Comparison of ENCODE assay signal across 30 cellular contexts in the genomic region with DNA sequence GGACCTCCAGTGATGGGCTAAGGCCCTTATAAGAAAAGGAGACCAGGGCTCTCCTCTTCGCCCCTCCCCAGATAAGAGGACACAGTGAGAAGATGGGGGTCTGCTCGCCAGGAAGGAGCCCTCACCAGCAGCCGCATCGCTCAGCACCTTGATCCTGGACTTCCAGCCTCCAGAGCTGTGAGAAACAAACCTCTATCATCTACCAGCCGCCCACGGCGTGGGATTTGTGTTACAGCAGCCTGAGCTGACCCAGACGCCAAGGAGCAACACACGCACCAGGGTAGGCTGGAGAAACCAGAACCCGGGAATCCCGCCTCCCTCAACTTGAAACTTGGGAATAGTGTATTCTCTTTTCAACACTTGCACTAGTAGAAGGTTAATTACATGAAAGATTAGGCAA. TPM values are rescaled to one million over a fixed set of nuclear protein-coding genes. Genes with fewer than 3 reads are reported as not detected.
A peak's percentile ranks its signal among the peaks of the same experiment; 100 is the strongest.
DNase-seq lines count a peak whose midpoint lies in the region; ATAC-seq, FAIRE-seq and TF ChIP-seq lines count a peak whose summit lies in the region.
"Had no signal": no experiment of that assay in that cellular context is flagged by ENCODE, and none has a peak within 500 bp of the region (broad histone marks: within the 10 kb centered on the region; RNA-seq: fewer than 3 reads in every experiment).

No MANE protein-coding gene starts in this region.

- H3K27ac ChIP-seq in HEK293 (ENCODE audit: extremely low read depth, low read depth, low read length): no peak overlapping the region
- H3K27ac ChIP-seq in HepG2 (ENCODE audit: extremely low read length, insufficient read depth, low read length): no peak overlapping the region
- no peak overlapping the region for H3K27ac ChIP-seq in spleen
- H3K27ac ChIP-seq: BLaER1 treated with 17β-estradiol and CSF1 and Interleukin-3, amounts not matched to agents 10 nM and 100 nM; GM23248; SJSA1 had no signal

- H3K9me3 Mint-ChIP-seq in CD14-positive monocyte: peaks cover 0 to 3% (median 0%) of the 10 kb centered on the region in 7 donors
- H3K9me3 Mint-ChIP-seq in natural killer cell treated with Interleukin-12 subunit alpha and Interleukin-12 subunit beta and Interleukin-15 and Interleukin-18, amount 100 ng/mL, for 72 hours: no peaks in the 10 kb centered on the region
- H3K9me3 Mint-ChIP-seq: CD8-positive, alpha-beta T cell; H9; HFFc6; IgD-negative memory B cell had no signal

- intact Hi-C loops in CD14-positive monocyte (cut with micrococcal nuclease): no loop called here
- intact Hi-C loops in HepG2 (cut with micrococcal nuclease; ENCODE audit: unreplicated experiment): no loop called here
- intact Hi-C loops in spleen (cut with DNase I; ENCODE audit: low total_unique reads): no loop called here

- no peak overlapping the region for H3K4me3 ChIP-seq in HEK293 (ENCODE audit: low read depth, low read length)
- no peak overlapping the region for H3K4me3 ChIP-seq in HepG2 (replicated peaks in 1 of 3; ENCODE audit: insufficient read depth in 1 of 3, low read depth in 2 of 3, low read length in 3 of 3)
- H3K4me3 ChIP-seq in spleen: no peak overlapping the region
- H3K4me3 ChIP-seq: A549; BLaER1 treated with 17β-estradiol and CSF1 and Interleukin-3, amounts not matched to agents 10 nM and 100 nM; GM23248; SJSA1 had no signal

- peaks cover 12% of the 10 kb centered on the region for H3K4me1 Mint-ChIP-seq in CD14-positive monocyte
- H3K4me1 Mint-ChIP-seq in natural killer cell treated with Interleukin-12 subunit alpha and Interleukin-12 subunit beta and Interleukin-15 and Interleukin-18, amount 100 ng/mL, for 72 hours (ENCODE audit: low read depth in 2 of 2): peaks cover 0 to 4% of the 10 kb centered on the region in 2 donors
- H3K4me1 Mint-ChIP-seq: H9 had no signal

- H3K9ac ChIP-seq in HepG2 (ENCODE audit: insufficient read depth, low read depth, low read length): no peak overlapping the region
- H3K9ac ChIP-seq: GM23248 had no signal

- no TSS peak for BruUV-seq in HepG2 (replicated peaks; lab: Mats Ljungman, UMichigan)

- no peak overlapping the region for H3K4me3 Mint-ChIP-seq in CD14-positive monocyte
- H3K4me3 Mint-ChIP-seq in natural killer cell treated with Interleukin-12 subunit alpha and Interleukin-12 subunit beta and Interleukin-15 and Interleukin-18, amount 100 ng/mL, for 72 hours: no peak overlapping the region
- H3K4me3 Mint-ChIP-seq: CD8-positive, alpha-beta T cell; HFFc6; IgD-negative memory B cell had no signal

- no peak for FAIRE-seq in HepG2 (lab: Jason Lieb, UNC)
- FAIRE-seq: A549, GM12892 had no signal

- H3K27me3 ChIP-seq in HepG2 (ENCODE audit: control insufficient read depth in 1 of 2, insufficient read depth in 2 of 2, low read length in 2 of 2) (peaks cover 1 to 81% of the 10 kb centered on the region in 2 experiments), spleen (replicated peaks in 1 of 7) (peaks cover 0 to 33% (median 0%) of the 10 kb centered on the region in 7 donors)
- H3K27me3 ChIP-seq: BLaER1 treated with 17β-estradiol and CSF1 and Interleukin-3, amounts not matched to agents 10 nM and 100 nM had no signal

- H3K9me3 ChIP-seq in HEK293 (ENCODE audit: control insufficient read depth, insufficient read depth, low read depth, low read length) (no peaks in the 10 kb centered on the region), HepG2 (ENCODE audit: low read length) (no peaks in the 10 kb centered on the region), spleen (no peaks in the 10 kb centered on the region)
- H3K9me3 ChIP-seq: A549; BLaER1 treated with 17β-estradiol and CSF1 and Interleukin-3, amounts not matched to agents 10 nM and 100 nM; SJSA1 had no signal

- H2AFZ ChIP-seq in HepG2 (ENCODE audit: low read length): no peak overlapping the region
- H2AFZ ChIP-seq: GM23248 had no signal

- TF ChIP-seq POLR2A in HepG2 (IDR thresholded peaks at IDR 0.05; ENCODE audit: insufficient read depth in 1 of 2, low read depth in 2 of 2, low read length in 2 of 2): no peak
- no peak for TF ChIP-seq POLR2A in spleen (IDR thresholded peaks at IDR 0.05)

- H3K27me3 Mint-ChIP-seq in CD14-positive monocyte (ENCODE audit: low read depth in 3 of 3): peaks cover 1 to 5% (median 2%) of the 10 kb centered on the region in 3 donors
- no peaks in the 10 kb centered on the region for H3K27me3 Mint-ChIP-seq in natural killer cell treated with Interleukin-12 subunit alpha and Interleukin-12 subunit beta and Interleukin-15 and Interleukin-18, amount 100 ng/mL, for 72 hours

- H4K20me1 ChIP-seq in HepG2 (ENCODE audit: insufficient read depth, low read length): no peaks in the 10 kb centered on the region

- ATAC-seq in HepG2 (no peak), HG03439 (IDR thresholded peaks at IDR 0.05; ENCODE audit: unreplicated experiment) (no peak)
- no peak for ATAC-seq in natural killer cell treated with Interleukin-12 subunit alpha and Interleukin-12 subunit beta and Interleukin-15 and Interleukin-18, amount 100 ng/mL, for 72 hours
- ATAC-seq: A549; CD8-positive, alpha-beta T cell; PC-3; Right ventricle myocardium inferior had no signal

- DNase-seq in CD14-positive monocyte (ENCODE audit: low spot score) (peak; percentile 20), HepG2 (ENCODE audit: low spot score) (no peak), spleen (peak; percentile 40), GM20000 (ENCODE audit: low spot score) (no peak)
- DNase-seq in natural killer cell treated with Interleukin-12 subunit alpha and Interleukin-12 subunit beta and Interleukin-15 and Interleukin-18, amount 100 ng/mL, for 72 hours (ENCODE audit: low spot score): no peak
- DNase-seq: AML-193; CD8-positive, alpha-beta T cell; DND-41; GM23248; H9; HFFc6; NCI-H1092; NCI-H1417 treated with DMSO at 0.1 percent for 48 hours; NCI-H1694 treated with DMSO at 0.1 percent for 48 hours; NCI-H2081; NCI-H2171; NCI-H345; NCI-H510A treated with DMSO at 0.1 percent for 48 hours; NCI-H748 treated with DMSO at 0.1 percent for 48 hours; NK-92 treated with Interleukin-12 subunit alpha and Interleukin-12 subunit beta, amount 100 ng/mL, for 24 hours; PC-3 had no signal

- H3K4me1 ChIP-seq in HEK293 (ENCODE audit: control insufficient read depth, insufficient read depth, low read length) (no peaks in the 10 kb centered on the region), HepG2 (ENCODE audit: insufficient read depth, low read length) (peaks cover 37% of the 10 kb centered on the region), spleen (peaks cover 0 to 29% (median 10%) of the 10 kb centered on the region in 6 donors)
- H3K4me1 ChIP-seq: SJSA1 had no signal

- no peak for TF ChIP-seq RAD21 in HepG2 (CRISPR knock-in tag; IDR thresholded peaks at IDR 0.05)

- no peak overlapping the region for H3K4me2 ChIP-seq in HepG2 (ENCODE audit: low read depth, low read length)
- H3K4me2 ChIP-seq: A549; BLaER1 treated with 17β-estradiol and CSF1 and Interleukin-3, amounts not matched to agents 10 nM and 100 nM had no signal

- TF ChIP-seq CTCF in CD14-positive monocyte (IDR thresholded peaks at IDR 0.05): no peak
- TF ChIP-seq CTCF in HEK293 (tag by site-specific recombination; IDR thresholded peaks at IDR 0.05): no peak
- TF ChIP-seq CTCF in HepG2 (CRISPR knock-in tag; IDR thresholded peaks at IDR 0.05): no peak
- no peak for TF ChIP-seq CTCF in spleen (IDR thresholded peaks at IDR 0.05 in 8 of 11, conservative IDR thresholded peaks at IDR 0.05 in 3 of 11)
- no peak for TF ChIP-seq CTCF in GM20000 (IDR thresholded peaks at IDR 0.05; ENCODE audit: extremely low read depth, missing control alignments)

- H3K27ac Mint-ChIP-seq in CD14-positive monocyte: peak overlapping the region in 1 of 7 donors; percentile 14
- H3K27ac Mint-ChIP-seq in natural killer cell treated with Interleukin-12 subunit alpha and Interleukin-12 subunit beta and Interleukin-15 and Interleukin-18, amount 100 ng/mL, for 72 hours: no peak overlapping the region
- H3K27ac Mint-ChIP-seq: CD8-positive, alpha-beta T cell; H9; HFFc6; IgD-negative memory B cell had no signal

- in situ Hi-C loops in HepG2 (cut with HindIII; ENCODE audit: extremely low pct_ligation_motif_present, low pct_unique_long_range_greater_than_20kb): loop anchor here (5.0 kb wide), 1 partner anchor 39 kb away; the partner anchor contains the start of gene PRSS33

- POLR2A ChIA-PET in HEK293 (lab: Yijun Ruan, JAX): no interaction called here
- POLR2A ChIA-PET in HepG2 (lab: Yijun Ruan, JAX): no interaction called here

- no peaks in the 10 kb centered on the region for H3K36me3 Mint-ChIP-seq in CD14-positive monocyte
- H3K36me3 Mint-ChIP-seq in natural killer cell treated with Interleukin-12 subunit alpha and Interleukin-12 subunit beta and Interleukin-15 and Interleukin-18, amount 100 ng/mL, for 72 hours: no peaks in the 10 kb centered on the region
- H3K36me3 Mint-ChIP-seq: CD8-positive, alpha-beta T cell; IgD-negative memory B cell had no signal

- TF ChIP-seq EP300 in HepG2 (IDR thresholded peaks at IDR 0.05; ENCODE audit: low read depth in 2 of 2, low read length in 2 of 2) (no peak), HepG2 (CRISPR knock-in tag; IDR thresholded peaks at IDR 0.05; ENCODE audit: borderline replicate concordance) (no peak)

- CTCF ChIA-PET in HEK293 (lab: Yijun Ruan, JAX): interaction anchor here (0.6 kb wide), 1 partner anchor 78 kb away, joined by 3 read pairs; no protein-coding TSS in a partner anchor
- CTCF ChIA-PET in HepG2 (lab: Yijun Ruan, JAX; ENCODE audit: low intra/inter-chr PET ratio, low total read pairs): no interaction called here

- H3K36me3 ChIP-seq in HEK293 (ENCODE audit: control insufficient read depth in 2 of 2, insufficient read depth in 1 of 2, low read length in 2 of 2): no peaks in the 10 kb centered on the region
- no peaks in the 10 kb centered on the region for H3K36me3 ChIP-seq in HepG2 (replicated peaks in 1 of 2; ENCODE audit: control insufficient read depth in 1 of 2, insufficient read depth in 2 of 2, low read length in 2 of 2)
- H3K36me3 ChIP-seq in spleen: no peaks in the 10 kb centered on the region
- H3K36me3 ChIP-seq: BLaER1 treated with 17β-estradiol and CSF1 and Interleukin-3, amounts not matched to agents 10 nM and 100 nM; SJSA1 had no signal

- 34% methylated on average over 11 of the region's 11 CpGs for WGBS in HepG2 (ENCODE audit: low lambda C conversion rate)
- WGBS in spleen, 5 donors: 83 to 93% (median 87%) methylated on average over 9 to 11 of the region's 11 CpGs

- H3K79me2 ChIP-seq in HepG2 (ENCODE audit: insufficient read depth, low read length): no peaks in the 10 kb centered on the region

RNA-seq across cellular contexts. Expression of gene ZG16B, which starts 4.2 kb away (rescaled TPM):
- 10 to 100 TPM; 11.0 to 12.9 TPM for polyA plus RNA-seq in CD14-positive monocyte
- total RNA-seq in HepG2 (2016; rRNA removed; fragmentation: Illumina TruSeq; extraction: Trizol): 1.5 and 1.8 TPM in 2 replicates
- total RNA-seq in HepG2 (2016; cell fraction: cytosol; rRNA removed; fragmentation: Illumina TruSeq; extraction: Trizol; ENCODE audit: low read depth): 0.97 and 1.4 TPM in 2 replicates
- 0.97 and 1.7 TPM in 2 replicates for total RNA-seq in HepG2 (2016; cell fraction: insoluble cytoplasmic fraction; rRNA removed; fragmentation: Illumina TruSeq; extraction: Trizol)
- total RNA-seq in HepG2 (2016; cell fraction: membrane; rRNA removed; fragmentation: Illumina TruSeq; extraction: Trizol): 2.0 and 2.2 TPM in 2 replicates
- total RNA-seq in HepG2 (2016; cell fraction: nucleus; rRNA removed; fragmentation: Illumina TruSeq; extraction: Trizol): 1.4 and 1.9 TPM in 2 replicates
- 11.3 and 14.3 TPM in 2 replicates for polyA plus RNA-seq in HepG2 (2011; rRNA removed)
- 12.2 and 13.9 TPM in 2 replicates for polyA plus RNA-seq in HepG2 (2011; cell fraction: cytosol; rRNA removed)
- 8.9 and 18.3 TPM in 2 replicates for polyA plus RNA-seq in HepG2 (2011; cell fraction: nucleus; rRNA removed)
- polyA plus RNA-seq in HepG2 (2012): 13.3 and 13.8 TPM in 2 replicates
- polyA plus RNA-seq in HepG2 (2016; cell fraction: cytosol; fragmentation: Illumina TruSeq; extraction: Trizol; ENCODE audit: low read depth): 1.0 and 1.1 TPM in 2 replicates
- 0.84 and 1.1 TPM in 2 replicates for polyA plus RNA-seq in HepG2 (2016; cell fraction: insoluble cytoplasmic fraction; fragmentation: Illumina TruSeq; extraction: Trizol; ENCODE audit: low read depth)
- 1.4 TPM in 2 replicates for polyA plus RNA-seq in HepG2 (2016; cell fraction: membrane; fragmentation: Illumina TruSeq; extraction: Trizol; ENCODE audit: low read depth)
- 2.4 and 4.4 TPM in 2 replicates for polyA plus RNA-seq in HepG2 (2016; cell fraction: nucleus; fragmentation: Illumina TruSeq; extraction: Trizol; ENCODE audit: insufficient read depth, low read depth)
- 4.8 and 6.8 TPM in 2 replicates for polyA minus RNA-seq in HepG2 (2011; rRNA and poly(A)+ RNA removed; ENCODE audit: low replicate concordance)
- polyA minus RNA-seq in HepG2 (2011; cell fraction: cytosol; rRNA and poly(A)+ RNA removed): 2.6 and 3.3 TPM in 2 replicates
- 5.4 and 9.0 TPM in 2 replicates for polyA minus RNA-seq in HepG2 (2011; cell fraction: nucleus; rRNA and poly(A)+ RNA removed)
- total RNA-seq in spleen: 1 to 10 TPM in 5 of 7 donors, under 1 TPM in 1, not detected in 1; 0.79 to 3.8 (median 1.5) TPM
- polyA plus RNA-seq in spleen: 1 to 10 TPM in 2 of 3 donors, under 1 TPM in 1; 0.73 to 1.6 (median 1.5) TPM
- 10 to 100 TPM in 1 of 2 donors, 1 to 10 TPM in 1; 3.8 to 22.1 TPM for total RNA-seq in natural killer cell treated with Interleukin-12 subunit alpha and Interleukin-12 subunit beta and Interleukin-15 and Interleukin-18, amount 100 ng/mL, for 72 hours
- total RNA-seq: CD8-positive, alpha-beta T cell; GM23248; H9 had no signal
- polyA plus RNA-seq: GM23248, IgD-negative memory B cell had no signal

RNA-seq across cellular contexts. Expression of gene PRSS21, which starts 8.9 kb away (rescaled TPM):
- polyA plus RNA-seq in CD14-positive monocyte: 1 to 10 TPM; 2.1 to 3.1 TPM
- total RNA-seq in HepG2 (2016; rRNA removed; fragmentation: Illumina TruSeq; extraction: Trizol): not detected in 2 replicates
- not detected in 2 replicates for total RNA-seq in HepG2 (2016; cell fraction: cytosol; rRNA removed; fragmentation: Illumina TruSeq; extraction: Trizol; ENCODE audit: low read depth)
- not detected in 2 replicates for total RNA-seq in HepG2 (2016; cell fraction: insoluble cytoplasmic fraction; rRNA removed; fragmentation: Illumina TruSeq; extraction: Trizol)
- total RNA-seq in HepG2 (2016; cell fraction: membrane; rRNA removed; fragmentation: Illumina TruSeq; extraction: Trizol): not detected in 2 replicates
- not detected in 2 replicates for total RNA-seq in HepG2 (2016; cell fraction: nucleus; rRNA removed; fragmentation: Illumina TruSeq; extraction: Trizol)
- not detected in 2 replicates for polyA plus RNA-seq in HepG2 (2011; rRNA removed)
- not detected in 2 replicates for polyA plus RNA-seq in HepG2 (2011; cell fraction: cytosol; rRNA removed)
- polyA plus RNA-seq in HepG2 (2011; cell fraction: nucleus; rRNA removed): not detected in 2 replicates
- not detected in 2 replicates for polyA plus RNA-seq in HepG2 (2012)
- not detected in 2 replicates for polyA plus RNA-seq in HepG2 (2016; cell fraction: cytosol; fragmentation: Illumina TruSeq; extraction: Trizol; ENCODE audit: low read depth)
- not detected in 2 replicates for polyA plus RNA-seq in HepG2 (2016; cell fraction: insoluble cytoplasmic fraction; fragmentation: Illumina TruSeq; extraction: Trizol; ENCODE audit: low read depth)
- polyA plus RNA-seq in HepG2 (2016; cell fraction: membrane; fragmentation: Illumina TruSeq; extraction: Trizol; ENCODE audit: low read depth): not detected in 2 replicates
- not detected in 2 replicates for polyA plus RNA-seq in HepG2 (2016; cell fraction: nucleus; fragmentation: Illumina TruSeq; extraction: Trizol; ENCODE audit: insufficient read depth, low read depth)
- 0.32 and 219 TPM in 2 replicates for polyA minus RNA-seq in HepG2 (2011; rRNA and poly(A)+ RNA removed; ENCODE audit: low replicate concordance)
- polyA minus RNA-seq in HepG2 (2011; cell fraction: cytosol; rRNA and poly(A)+ RNA removed): 1.1 TPM in 1 of 2 replicates, not detected in the other
- 0.50 and 0.64 TPM in 2 replicates for polyA minus RNA-seq in HepG2 (2011; cell fraction: nucleus; rRNA and poly(A)+ RNA removed)
- 1 to 10 TPM in 6 of 7 donors, under 1 TPM in 1; 0.81 to 4.9 (median 1.5) TPM for total RNA-seq in spleen
- polyA plus RNA-seq in spleen: 1 to 10 TPM in 2 of 3 donors, under 1 TPM in 1; 0.49 to 3.4 (median 1.8) TPM
- 10 to 100 TPM in 1 of 2 donors, under 1 TPM in 1; 0.53 to 21.5 TPM for total RNA-seq in natural killer cell treated with Interleukin-12 subunit alpha and Interleukin-12 subunit beta and Interleukin-15 and Interleukin-18, amount 100 ng/mL, for 72 hours
- total RNA-seq: GM23248, H9, HFFc6, PC-3, Right ventricle myocardium inferior, RPMI7951, SJSA1 had no signal
- polyA plus RNA-seq: GM23248 had no signal

RNA-seq across cellular contexts. Expression of gene PRSS41, which starts 27.6 kb away (rescaled TPM):
- polyA plus RNA-seq in CD14-positive monocyte (not detected), HepG2 (2011; rRNA removed) (not detected in 2 replicates), spleen (not detected)
- total RNA-seq in HepG2 (2016; rRNA removed; fragmentation: Illumina TruSeq; extraction: Trizol) (not detected in 2 replicates), spleen (not detected)
- not detected in 2 replicates for total RNA-seq in HepG2 (2016; cell fraction: cytosol; rRNA removed; fragmentation: Illumina TruSeq; extraction: Trizol; ENCODE audit: low read depth)
- not detected in 2 replicates for total RNA-seq in HepG2 (2016; cell fraction: insoluble cytoplasmic fraction; rRNA removed; fragmentation: Illumina TruSeq; extraction: Trizol)
- not detected in 2 replicates for total RNA-seq in HepG2 (2016; cell fraction: membrane; rRNA removed; fragmentation: Illumina TruSeq; extraction: Trizol)
- total RNA-seq in HepG2 (2016; cell fraction: nucleus; rRNA removed; fragmentation: Illumina TruSeq; extraction: Trizol): not detected in 2 replicates
- not detected in 2 replicates for polyA plus RNA-seq in HepG2 (2011; cell fraction: cytosol; rRNA removed)
- polyA plus RNA-seq in HepG2 (2011; cell fraction: nucleus; rRNA removed): not detected in 2 replicates
- polyA plus RNA-seq in HepG2 (2012): not detected in 2 replicates
- not detected in 2 replicates for polyA plus RNA-seq in HepG2 (2016; cell fraction: cytosol; fragmentation: Illumina TruSeq; extraction: Trizol; ENCODE audit: low read depth)
- not detected in 2 replicates for polyA plus RNA-seq in HepG2 (2016; cell fraction: insoluble cytoplasmic fraction; fragmentation: Illumina TruSeq; extraction: Trizol; ENCODE audit: low read depth)
- polyA plus RNA-seq in HepG2 (2016; cell fraction: membrane; fragmentation: Illumina TruSeq; extraction: Trizol; ENCODE audit: low read depth): not detected in 2 replicates
- not detected in 2 replicates for polyA plus RNA-seq in HepG2 (2016; cell fraction: nucleus; fragmentation: Illumina TruSeq; extraction: Trizol; ENCODE audit: insufficient read depth, low read depth)
- 0.14 TPM in 1 of 2 replicates, not detected in the other for polyA minus RNA-seq in HepG2 (2011; rRNA and poly(A)+ RNA removed; ENCODE audit: low replicate concordance)
- polyA minus RNA-seq in HepG2 (2011; cell fraction: cytosol; rRNA and poly(A)+ RNA removed): not detected in 2 replicates
- not detected in 2 replicates for polyA minus RNA-seq in HepG2 (2011; cell fraction: nucleus; rRNA and poly(A)+ RNA removed)
- total RNA-seq in natural killer cell treated with Interleukin-12 subunit alpha and Interleukin-12 subunit beta and Interleukin-15 and Interleukin-18, amount 100 ng/mL, for 72 hours: not detected
- total RNA-seq: CD8-positive, alpha-beta T cell; GM23248; H9; HFFc6; PC-3; Right ventricle myocardium inferior; RPMI7951; SJSA1 had no signal
- polyA plus RNA-seq: A549, GM23248, IgD-negative memory B cell had no signal

RNA-seq across cellular contexts. Expression of gene PRSS22, which starts 32.1 kb away (rescaled TPM):
- polyA plus RNA-seq in CD14-positive monocyte (not detected), HepG2 (2011; rRNA removed) (0.24 and 0.32 TPM in 2 replicates), spleen (under 1 TPM in 2 of 3 donors, not detected in 1; 0.19 to 0.33 TPM)
- total RNA-seq in HepG2 (2016; rRNA removed; fragmentation: Illumina TruSeq; extraction: Trizol) (0.24 TPM in 1 of 2 replicates, not detected in the other), spleen (under 1 TPM in 1 of 7 donors, not detected in 6; 0.60 TPM)
- total RNA-seq in HepG2 (2016; cell fraction: cytosol; rRNA removed; fragmentation: Illumina TruSeq; extraction: Trizol; ENCODE audit: low read depth): not detected in 2 replicates
- total RNA-seq in HepG2 (2016; cell fraction: insoluble cytoplasmic fraction; rRNA removed; fragmentation: Illumina TruSeq; extraction: Trizol): 0.15 TPM in 1 of 2 replicates, not detected in the other
- not detected in 2 replicates for total RNA-seq in HepG2 (2016; cell fraction: membrane; rRNA removed; fragmentation: Illumina TruSeq; extraction: Trizol)
- total RNA-seq in HepG2 (2016; cell fraction: nucleus; rRNA removed; fragmentation: Illumina TruSeq; extraction: Trizol): not detected in 2 replicates
- polyA plus RNA-seq in HepG2 (2011; cell fraction: cytosol; rRNA removed): 0.26 and 0.27 TPM in 2 replicates
- 0.87 and 0.88 TPM in 2 replicates for polyA plus RNA-seq in HepG2 (2011; cell fraction: nucleus; rRNA removed)
- not detected in 2 replicates for polyA plus RNA-seq in HepG2 (2012)
- not detected in 2 replicates for polyA plus RNA-seq in HepG2 (2016; cell fraction: cytosol; fragmentation: Illumina TruSeq; extraction: Trizol; ENCODE audit: low read depth)
- polyA plus RNA-seq in HepG2 (2016; cell fraction: insoluble cytoplasmic fraction; fragmentation: Illumina TruSeq; extraction: Trizol; ENCODE audit: low read depth): not detected in 2 replicates
- not detected in 2 replicates for polyA plus RNA-seq in HepG2 (2016; cell fraction: membrane; fragmentation: Illumina TruSeq; extraction: Trizol; ENCODE audit: low read depth)
- polyA plus RNA-seq in HepG2 (2016; cell fraction: nucleus; fragmentation: Illumina TruSeq; extraction: Trizol; ENCODE audit: insufficient read depth, low read depth): 0.57 TPM in 1 of 2 replicates, not detected in the other
- 0.42 and 1.0 TPM in 2 replicates for polyA minus RNA-seq in HepG2 (2011; rRNA and poly(A)+ RNA removed; ENCODE audit: low replicate concordance)
- polyA minus RNA-seq in HepG2 (2011; cell fraction: cytosol; rRNA and poly(A)+ RNA removed): not detected in 2 replicates
- polyA minus RNA-seq in HepG2 (2011; cell fraction: nucleus; rRNA and poly(A)+ RNA removed): not detected in 2 replicates
- total RNA-seq in natural killer cell treated with Interleukin-12 subunit alpha and Interleukin-12 subunit beta and Interleukin-15 and Interleukin-18, amount 100 ng/mL, for 72 hours: under 1 TPM; 0.86 TPM
- total RNA-seq: GM23248, HFFc6, Right ventricle myocardium inferior, SJSA1 had no signal
- polyA plus RNA-seq: GM23248, IgD-negative memory B cell had no signal

RNA-seq across cellular contexts. Expression of gene PRSS33, which starts 38.5 kb away (rescaled TPM):
- not detected for polyA plus RNA-seq in CD14-positive monocyte
- total RNA-seq in HepG2 (2016; rRNA removed; fragmentation: Illumina TruSeq; extraction: Trizol): not detected in 2 replicates
- total RNA-seq in HepG2 (2016; cell fraction: cytosol; rRNA removed; fragmentation: Illumina TruSeq; extraction: Trizol; ENCODE audit: low read depth): not detected in 2 replicates
- total RNA-seq in HepG2 (2016; cell fraction: insoluble cytoplasmic fraction; rRNA removed; fragmentation: Illumina TruSeq; extraction: Trizol): not detected in 2 replicates
- total RNA-seq in HepG2 (2016; cell fraction: membrane; rRNA removed; fragmentation: Illumina TruSeq; extraction: Trizol): not detected in 2 replicates
- not detected in 2 replicates for total RNA-seq in HepG2 (2016; cell fraction: nucleus; rRNA removed; fragmentation: Illumina TruSeq; extraction: Trizol)
- polyA plus RNA-seq in HepG2 (2011; rRNA removed): not detected in 2 replicates
- polyA plus RNA-seq in HepG2 (2011; cell fraction: cytosol; rRNA removed): not detected in 2 replicates
- polyA plus RNA-seq in HepG2 (2011; cell fraction: nucleus; rRNA removed): not detected in 2 replicates
- not detected in 2 replicates for polyA plus RNA-seq in HepG2 (2012)
- not detected in 2 replicates for polyA plus RNA-seq in HepG2 (2016; cell fraction: cytosol; fragmentation: Illumina TruSeq; extraction: Trizol; ENCODE audit: low read depth)
- not detected in 2 replicates for polyA plus RNA-seq in HepG2 (2016; cell fraction: insoluble cytoplasmic fraction; fragmentation: Illumina TruSeq; extraction: Trizol; ENCODE audit: low read depth)
- polyA plus RNA-seq in HepG2 (2016; cell fraction: membrane; fragmentation: Illumina TruSeq; extraction: Trizol; ENCODE audit: low read depth): not detected in 2 replicates
- not detected in 2 replicates for polyA plus RNA-seq in HepG2 (2016; cell fraction: nucleus; fragmentation: Illumina TruSeq; extraction: Trizol; ENCODE audit: insufficient read depth, low read depth)
- polyA minus RNA-seq in HepG2 (2011; rRNA and poly(A)+ RNA removed; ENCODE audit: low replicate concordance): not detected in 2 replicates
- not detected in 2 replicates for polyA minus RNA-seq in HepG2 (2011; cell fraction: cytosol; rRNA and poly(A)+ RNA removed)
- polyA minus RNA-seq in HepG2 (2011; cell fraction: nucleus; rRNA and poly(A)+ RNA removed): not detected in 2 replicates
- under 1 TPM in 2 of 7 donors, not detected in 5; 0.32 to 0.67 TPM for total RNA-seq in spleen
- polyA plus RNA-seq in spleen: under 1 TPM in 1 of 3 donors, not detected in 2; 0.03 TPM
- not detected for total RNA-seq in natural killer cell treated with Interleukin-12 subunit alpha and Interleukin-12 subunit beta and Interleukin-15 and Interleukin-18, amount 100 ng/mL, for 72 hours
- total RNA-seq: CD8-positive, alpha-beta T cell; GM23248; H9; HFFc6; Right ventricle myocardium inferior; RPMI7951; SJSA1 had no signal
- polyA plus RNA-seq: GM23248, IgD-negative memory B cell had no signal

Comparison
In these comparisons a context has a peak if more than half of its experiments do, and no peak if none do; other contexts are left out.
1. DNase-seq: peak in CD14-positive monocyte (single experiment) and spleen (single experiment); none in HepG2 (single experiment), GM20000 (single experiment) and natural killer cell treated with Interleukin-12 subunit alpha and Interleukin-12 subunit beta and Interleukin-15 and Interleukin-18, amount 100 ng/mL, for 72 hours (single experiment).